8 cellular contexts compared by ENCODE assay signal in genomic region chr19:18339703-18340102, GRCh38.
DNase-seq lines count a peak whose midpoint lies in the region; ATAC-seq and TF ChIP-seq lines count a peak whose summit lies in the region.

No MANE protein-coding gene starts in this region.

- DNase-seq in AG09319 (ENCODE audit: extremely low read depth, low read depth): no peak
- DNase-seq in GM13977 (ENCODE audit: low spot score): peak; percentile 40
- peak; percentile 14 for DNase-seq in SKM-1 (lab: John Stamatoyannopoulos, UW; ENCODE audit: unreplicated experiment)
- peak; percentile 35 for DNase-seq in fibroblast of pulmonary artery (ENCODE audit: low read depth)
- DNase-seq in amniotic stem cell (lab: John Stamatoyannopoulos, UW): no peak
- no peak for DNase-seq in cerebellar nuclear complex (lab: John Stamatoyannopoulos, UW)

- ATAC-seq in HG03159 (IDR thresholded peaks at IDR 0.05; ENCODE audit: unreplicated experiment): no peak

- peak overlapping the region in 1 of 21 experiments; percentile 81 for H3K27ac ChIP-seq in skin epidermis

- in situ Hi-C loops in GM13977 (cut with MboI; ENCODE audit: low pct_unique_long_range_greater_than_20kb, low sequenced_read_pairs, unreplicated experiment): no loop called here

- no peak overlapping the region for H3K4me3 ChIP-seq in fibroblast of pulmonary artery (replicated peaks; ENCODE audit: low read depth, low read length)
- H3K4me3 ChIP-seq in skin epidermis: peak overlapping the region in 6 of 7 experiments; percentile 54 to 84 (median 79)

- peak; percentile 25 for TF ChIP-seq CTCF in AG09319 (IDR thresholded peaks at IDR 0.05; ENCODE audit: low read depth, low read length)
- peak; percentile 42 for TF ChIP-seq CTCF in GM13977 (IDR thresholded peaks at IDR 0.05; ENCODE audit: extremely low read depth, insufficient read depth, missing control alignments)
- peak; percentile 42 for TF ChIP-seq CTCF in fibroblast of pulmonary artery (IDR thresholded peaks at IDR 0.05; ENCODE audit: low read length, missing control alignments)

Comparison
In these comparisons a context has a peak if more than half of its experiments do, and no peak if none do; other contexts are left out.
1. DNase-seq: peak in GM13977 (single experiment), SKM-1 (single experiment) and fibroblast of pulmonary artery (single experiment); none in AG09319 (single experiment), amniotic stem cell (single experiment) and cerebellar nuclear complex (0 of 2).
2. Peak in every context shown above with its lines, with median percentiles within 50 percentile points of each other: CTCF ChIP-seq.